ENCODE assay signal across 1 cellular context in the genomic region with DNA sequence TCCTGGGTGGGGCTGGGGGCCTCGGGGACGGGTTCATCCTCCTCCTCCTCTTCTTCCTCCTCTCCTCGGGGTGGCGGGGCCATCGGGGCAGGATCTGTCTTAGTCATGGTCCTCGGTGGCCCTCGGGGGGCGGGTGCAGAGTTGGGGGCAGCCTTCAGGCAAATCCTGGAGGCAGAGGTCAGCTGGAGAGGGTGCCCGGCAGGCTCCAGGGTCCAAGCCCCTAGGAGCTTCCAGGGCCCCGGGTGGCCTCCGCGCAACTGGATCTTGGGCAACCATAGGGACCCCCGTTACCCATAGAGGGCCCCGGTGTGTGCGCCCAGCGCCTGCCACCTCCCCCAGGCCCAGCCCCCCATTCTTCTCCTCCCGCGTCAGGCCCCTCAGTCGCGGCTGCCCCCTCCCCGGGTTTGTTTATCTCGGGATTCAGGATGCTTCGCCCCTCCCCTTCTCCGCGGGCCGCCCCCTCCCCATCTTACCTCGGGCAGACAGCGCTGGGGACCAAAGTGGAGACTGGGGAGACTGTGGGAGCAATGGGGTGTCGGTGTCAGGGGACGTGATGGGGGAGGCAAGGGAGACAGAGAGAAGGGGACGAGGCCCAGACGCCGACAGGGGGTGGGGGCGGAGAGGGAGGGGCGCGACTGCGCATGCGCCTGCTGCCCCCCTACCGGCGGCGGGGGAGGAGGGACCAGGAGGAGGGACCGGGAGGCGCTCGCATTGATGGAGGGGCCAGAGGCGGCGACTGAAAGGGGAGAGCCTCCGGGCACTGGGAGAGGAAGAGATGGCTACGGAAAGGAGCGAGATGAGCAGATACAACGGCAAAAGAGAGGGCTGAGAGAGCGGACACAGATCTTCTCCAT.
TF ChIP-seq lines count a peak whose summit lies in the region.

A gene with protein sequence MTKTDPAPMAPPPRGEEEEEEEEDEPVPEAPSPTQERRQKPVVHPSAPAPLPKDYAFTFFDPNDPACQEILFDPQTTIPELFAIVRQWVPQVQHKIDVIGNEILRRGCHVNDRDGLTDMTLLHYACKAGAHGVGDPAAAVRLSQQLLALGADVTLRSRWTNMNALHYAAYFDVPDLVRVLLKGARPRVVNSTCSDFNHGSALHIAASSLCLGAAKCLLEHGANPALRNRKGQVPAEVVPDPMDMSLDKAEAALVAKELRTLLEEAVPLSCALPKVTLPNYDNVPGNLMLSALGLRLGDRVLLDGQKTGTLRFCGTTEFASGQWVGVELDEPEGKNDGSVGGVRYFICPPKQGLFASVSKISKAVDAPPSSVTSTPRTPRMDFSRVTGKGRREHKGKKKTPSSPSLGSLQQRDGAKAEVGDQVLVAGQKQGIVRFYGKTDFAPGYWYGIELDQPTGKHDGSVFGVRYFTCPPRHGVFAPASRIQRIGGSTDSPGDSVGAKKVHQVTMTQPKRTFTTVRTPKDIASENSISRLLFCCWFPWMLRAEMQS (minus strand): TSS at position 623 of the 854 bp plus-strand sequence. CDS start 516 bp downstream, at position 107.

TF ChIP-seq in SK-N-SH, 30 proteins besides CTCF, POLR2A, EP300 and RAD21 (continued from another document):
- TF ChIP-seq, protein P1, sequence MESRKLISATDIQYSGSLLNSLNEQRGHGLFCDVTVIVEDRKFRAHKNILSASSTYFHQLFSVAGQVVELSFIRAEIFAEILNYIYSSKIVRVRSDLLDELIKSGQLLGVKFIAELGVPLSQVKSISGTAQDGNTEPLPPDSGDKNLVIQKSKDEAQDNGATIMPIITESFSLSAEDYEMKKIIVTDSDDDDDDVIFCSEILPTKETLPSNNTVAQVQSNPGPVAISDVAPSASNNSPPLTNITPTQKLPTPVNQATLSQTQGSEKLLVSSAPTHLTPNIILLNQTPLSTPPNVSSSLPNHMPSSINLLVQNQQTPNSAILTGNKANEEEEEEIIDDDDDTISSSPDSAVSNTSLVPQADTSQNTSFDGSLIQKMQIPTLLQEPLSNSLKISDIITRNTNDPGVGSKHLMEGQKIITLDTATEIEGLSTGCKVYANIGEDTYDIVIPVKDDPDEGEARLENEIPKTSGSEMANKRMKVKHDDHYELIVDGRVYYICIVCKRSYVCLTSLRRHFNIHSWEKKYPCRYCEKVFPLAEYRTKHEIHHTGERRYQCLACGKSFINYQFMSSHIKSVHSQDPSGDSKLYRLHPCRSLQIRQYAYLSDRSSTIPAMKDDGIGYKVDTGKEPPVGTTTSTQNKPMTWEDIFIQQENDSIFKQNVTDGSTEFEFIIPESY (IDR thresholded peaks at IDR 0.05; ENCODE audit: borderline replicate concordance, low read depth): no peak
- TF ChIP-seq, protein P2, sequence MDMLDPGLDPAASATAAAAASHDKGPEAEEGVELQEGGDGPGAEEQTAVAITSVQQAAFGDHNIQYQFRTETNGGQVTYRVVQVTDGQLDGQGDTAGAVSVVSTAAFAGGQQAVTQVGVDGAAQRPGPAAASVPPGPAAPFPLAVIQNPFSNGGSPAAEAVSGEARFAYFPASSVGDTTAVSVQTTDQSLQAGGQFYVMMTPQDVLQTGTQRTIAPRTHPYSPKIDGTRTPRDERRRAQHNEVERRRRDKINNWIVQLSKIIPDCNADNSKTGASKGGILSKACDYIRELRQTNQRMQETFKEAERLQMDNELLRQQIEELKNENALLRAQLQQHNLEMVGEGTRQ (IDR thresholded peaks at IDR 0.05; ENCODE audit: borderline replicate concordance, low read depth, low read length): no peak
- TF ChIP-seq, protein P3, sequence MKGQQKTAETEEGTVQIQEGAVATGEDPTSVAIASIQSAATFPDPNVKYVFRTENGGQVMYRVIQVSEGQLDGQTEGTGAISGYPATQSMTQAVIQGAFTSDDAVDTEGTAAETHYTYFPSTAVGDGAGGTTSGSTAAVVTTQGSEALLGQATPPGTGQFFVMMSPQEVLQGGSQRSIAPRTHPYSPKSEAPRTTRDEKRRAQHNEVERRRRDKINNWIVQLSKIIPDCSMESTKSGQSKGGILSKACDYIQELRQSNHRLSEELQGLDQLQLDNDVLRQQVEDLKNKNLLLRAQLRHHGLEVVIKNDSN (IDR thresholded peaks at IDR 0.05; ENCODE audit: borderline replicate concordance, low read depth): no peak
- TF ChIP-seq NFIC (IDR thresholded peaks at IDR 0.05; ENCODE audit: borderline replicate concordance) (no peak), NRF1 (IDR thresholded peaks at IDR 0.05; ENCODE audit: low read depth, low read length) (peak; percentile 70), SMC3 (IDR thresholded peaks at IDR 0.05; ENCODE audit: low read depth, low read length) (no peak), TAF1 (IDR thresholded peaks at IDR 0.05; ENCODE audit: borderline replicate concordance, low read depth, low read length) (0 out of 2 replicates have a peak, but pooled peaks have one; percentile 44), CHD2 (IDR thresholded peaks at IDR 0.05; ENCODE audit: low read length, partially characterized antibody) (peak; percentile 9), FOXJ3 (CRISPR knock-in tag; IDR thresholded peaks at IDR 0.05) (peak; percentile 29; the same call in 1 of the 2 replicates), GABPA (IDR thresholded peaks at IDR 0.05; ENCODE audit: low read depth) (no peak), GATA2 (CRISPR knock-in tag; IDR thresholded peaks at IDR 0.05) (no peak), JUND (IDR thresholded peaks at IDR 0.05) (no peak), RFX5 (IDR thresholded peaks at IDR 0.05; ENCODE audit: low read length) (no peak), EZH2phosphoT487 (IDR thresholded peaks at IDR 0.05; ENCODE audit: borderline replicate concordance, low read depth) (no peak), SIN3A (IDR thresholded peaks at IDR 0.05; ENCODE audit: borderline replicate concordance, low read depth, low read length) (no peak), TEAD4 (IDR thresholded peaks at IDR 0.05; ENCODE audit: borderline replicate concordance, insufficient read depth) (no peak), POLR2AphosphoS5 (IDR thresholded peaks at IDR 0.05; ENCODE audit: low read depth, low read length) (peak; percentile 68), RXRA (IDR thresholded peaks at IDR 0.05; ENCODE audit: borderline replicate concordance, low read depth) (no peak)
- TF ChIP-seq, protein P4, sequence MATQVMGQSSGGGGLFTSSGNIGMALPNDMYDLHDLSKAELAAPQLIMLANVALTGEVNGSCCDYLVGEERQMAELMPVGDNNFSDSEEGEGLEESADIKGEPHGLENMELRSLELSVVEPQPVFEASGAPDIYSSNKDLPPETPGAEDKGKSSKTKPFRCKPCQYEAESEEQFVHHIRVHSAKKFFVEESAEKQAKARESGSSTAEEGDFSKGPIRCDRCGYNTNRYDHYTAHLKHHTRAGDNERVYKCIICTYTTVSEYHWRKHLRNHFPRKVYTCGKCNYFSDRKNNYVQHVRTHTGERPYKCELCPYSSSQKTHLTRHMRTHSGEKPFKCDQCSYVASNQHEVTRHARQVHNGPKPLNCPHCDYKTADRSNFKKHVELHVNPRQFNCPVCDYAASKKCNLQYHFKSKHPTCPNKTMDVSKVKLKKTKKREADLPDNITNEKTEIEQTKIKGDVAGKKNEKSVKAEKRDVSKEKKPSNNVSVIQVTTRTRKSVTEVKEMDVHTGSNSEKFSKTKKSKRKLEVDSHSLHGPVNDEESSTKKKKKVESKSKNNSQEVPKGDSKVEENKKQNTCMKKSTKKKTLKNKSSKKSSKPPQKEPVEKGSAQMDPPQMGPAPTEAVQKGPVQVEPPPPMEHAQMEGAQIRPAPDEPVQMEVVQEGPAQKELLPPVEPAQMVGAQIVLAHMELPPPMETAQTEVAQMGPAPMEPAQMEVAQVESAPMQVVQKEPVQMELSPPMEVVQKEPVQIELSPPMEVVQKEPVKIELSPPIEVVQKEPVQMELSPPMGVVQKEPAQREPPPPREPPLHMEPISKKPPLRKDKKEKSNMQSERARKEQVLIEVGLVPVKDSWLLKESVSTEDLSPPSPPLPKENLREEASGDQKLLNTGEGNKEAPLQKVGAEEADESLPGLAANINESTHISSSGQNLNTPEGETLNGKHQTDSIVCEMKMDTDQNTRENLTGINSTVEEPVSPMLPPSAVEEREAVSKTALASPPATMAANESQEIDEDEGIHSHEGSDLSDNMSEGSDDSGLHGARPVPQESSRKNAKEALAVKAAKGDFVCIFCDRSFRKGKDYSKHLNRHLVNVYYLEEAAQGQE (IDR thresholded peaks at IDR 0.05; ENCODE audit: low read depth, low read length): no peak
